In the genomic region with DNA sequence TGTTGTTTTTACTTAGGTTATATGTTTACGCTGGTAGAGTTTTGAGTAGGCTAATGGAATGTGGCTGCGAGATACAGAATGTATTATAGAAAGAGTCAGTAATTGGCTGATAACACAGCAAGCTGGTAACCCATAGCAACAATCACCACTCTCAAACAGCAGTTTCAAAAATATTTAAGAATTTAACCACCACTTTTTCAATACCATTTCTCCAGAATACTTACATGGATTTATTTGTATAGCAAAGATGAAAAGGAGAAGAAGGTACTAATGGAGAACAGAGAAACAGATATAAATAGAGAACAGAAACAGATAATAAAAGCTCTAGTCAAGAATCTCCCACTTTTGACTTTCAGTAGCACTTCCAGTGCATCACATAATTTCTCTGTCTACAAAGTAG, we compare ENCODE assay signal across 12 cellular contexts.
A peak's percentile ranks its signal among the peaks of the same experiment; 100 is the strongest.
DNase-seq lines count a peak whose midpoint lies in the region; ATAC-seq and TF ChIP-seq lines count a peak whose summit lies in the region.
"Had no signal": no experiment of that assay in that cellular context is flagged by ENCODE, and none has a peak within 500 bp of the region (broad histone marks: within the 10 kb centered on the region; RNA-seq: fewer than 3 reads in every experiment).

No MANE protein-coding gene starts in this region.

- WGBS in mammary epithelial cell (ENCODE audit: low coverage, missing lambda C conversion rate): 100% methylated on average over 2 of the region's 2 CpGs

- in situ Hi-C loops in mammary epithelial cell (cut with MboI; ENCODE audit: low sequenced_read_pairs in 2 of 2): no loop called here

- no peak for TF ChIP-seq CTCF in mammary epithelial cell (conservative IDR thresholded peaks at IDR 0.05 in 1 of 2, IDR thresholded peaks at IDR 0.05 in 1 of 2; ENCODE audit: extremely low read depth in 1 of 2, insufficient read depth in 1 of 2, low read depth in 1 of 2, low read length in 2 of 2)

- no peaks in the 10 kb centered on the region for H4K20me1 ChIP-seq in mammary epithelial cell (ENCODE audit: insufficient read depth, low read length)

- no peaks in the 10 kb centered on the region for H3K9me3 ChIP-seq in mammary epithelial cell (replicated peaks; ENCODE audit: insufficient read depth, low read length)

- dilution Hi-C loops in mammary epithelial cell (cut with HindIII; ENCODE audit: low sequenced_read_pairs): no loop called here

- CTCF ChIA-PET in mammary epithelial cell (lab: Charles Lee; ENCODE audit: low non-redundant PET): no interaction called here

- intact Hi-C loops in mammary epithelial cell (cut with micrococcal nuclease): no loop called here

- no peak overlapping the region for H3K27ac ChIP-seq in mammary epithelial cell (ENCODE audit: insufficient read depth, low read depth, low read length)
- H3K27ac ChIP-seq: 22Rv1, GM23248 had no signal

- H3K4me1 ChIP-seq in mammary epithelial cell (ENCODE audit: insufficient read depth, low read length): no peaks in the 10 kb centered on the region

- H3K27me3 ChIP-seq in mammary epithelial cell (ENCODE audit: insufficient read depth, low read length): no peaks in the 10 kb centered on the region

- no peaks in the 10 kb centered on the region for H3K79me2 ChIP-seq in mammary epithelial cell (ENCODE audit: insufficient read depth, low read length)

- peak; percentile 75 for ATAC-seq in HG02642 (IDR thresholded peaks at IDR 0.05; ENCODE audit: poor library complexity, unreplicated experiment)
- ATAC-seq in HG03439 (IDR thresholded peaks at IDR 0.05; ENCODE audit: unreplicated experiment): peak; percentile 72

- BruUV-seq in mammary epithelial cell (replicated peaks; lab: Mats Ljungman, UMichigan): no TSS peak

- H3K9ac ChIP-seq in mammary epithelial cell (ENCODE audit: insufficient read depth, low read length): no peak overlapping the region
- H3K9ac ChIP-seq: GM23248 had no signal

- H3K36me3 ChIP-seq in mammary epithelial cell (ENCODE audit: insufficient read depth, low read length): no peaks in the 10 kb centered on the region

- no peak overlapping the region for H3K4me3 ChIP-seq in mammary epithelial cell (replicated peaks in 1 of 3; ENCODE audit: insufficient read depth in 1 of 3, low read depth in 2 of 3, low read length in 3 of 3)
- H3K4me3 ChIP-seq: GM23248 had no signal

- DNase-seq in NOMO-1 treated with DMSO at 0.1 percent for 48 hours (lab: John Stamatoyannopoulos, UW; ENCODE audit: unreplicated experiment): peak; percentile 78
- DNase-seq in NOMO-1 treated with dmso at 0.1 percent for 144 hours (lab: John Stamatoyannopoulos, UW; ENCODE audit: unreplicated experiment): no peak
- no peak for DNase-seq in hippocampal formation (lab: John Stamatoyannopoulos, UW)
- no peak for DNase-seq in mammary epithelial cell
- no peak for DNase-seq in NCI-H1930 (lab: John Stamatoyannopoulos, UW)
- DNase-seq in superior temporal gyrus (ENCODE audit: extremely low spot score): no peak
- DNase-seq: GM23248, NCI-H526, T-helper 9 cell had no signal

- no peak overlapping the region for H2AFZ ChIP-seq in mammary epithelial cell (ENCODE audit: low read depth, low read length)
- H2AFZ ChIP-seq: GM23248 had no signal

- no peak overlapping the region for H3K4me2 ChIP-seq in mammary epithelial cell (ENCODE audit: insufficient read depth, low read depth, low read length)
